ENCODE assay signal across 22 cellular contexts in genomic region chr18:48641981-48642380, GRCh38.
A peak's percentile ranks its signal among the peaks of the same experiment; 100 is the strongest.
DNase-seq lines count a peak whose midpoint lies in the region; ATAC-seq, FAIRE-seq and TF ChIP-seq lines count a peak whose summit lies in the region.
"Had no signal": no experiment of that assay in that cellular context is flagged by ENCODE, and none has a peak within 500 bp of the region (broad histone marks: within the 10 kb centered on the region; RNA-seq: fewer than 3 reads in every experiment).

No MANE protein-coding gene starts in this region.

- H4K20me1 ChIP-seq in astrocyte (ENCODE audit: insufficient read depth, low read length) = peaks cover 33% of the 10 kb centered on the region

- FAIRE-seq in astrocyte (lab: Jason Lieb, UNC) = no peak
- FAIRE-seq: A204.1 had no signal

- no peak overlapping the region for H3K27ac ChIP-seq in astrocyte (ENCODE audit: low read depth, low read length)
- no peak overlapping the region for H3K27ac ChIP-seq in CD4-positive, alpha-beta T cell (ENCODE audit: low read depth, low read length)
- H3K27ac ChIP-seq: BLaER1 had no signal

- H3K9me3 Mint-ChIP-seq in astrocyte (ENCODE audit: unreplicated experiment) = peaks cover 8% of the 10 kb centered on the region
- H3K9me3 Mint-ChIP-seq in CD4-positive, alpha-beta T cell = no peaks in the 10 kb centered on the region

- intact Hi-C loops in CD4-positive, alpha-beta T cell (cut with DNase I, micrococcal nuclease) = no loop called here

- H3K4me3 ChIP-seq in astrocyte (ENCODE audit: insufficient read depth, low read depth, low read length) = no peak overlapping the region
- H3K4me3 ChIP-seq: BLaER1, HAP-1 had no signal

- TF ChIP-seq CTCF in astrocyte (IDR thresholded peaks at IDR 0.05; ENCODE audit: insufficient read depth, low read depth, low read length) (no peak), GM13976 (IDR thresholded peaks at IDR 0.05; ENCODE audit: borderline replicate concordance, control extremely low read depth, extremely low read depth, insufficient read depth, missing control alignments) (no peak)
- no peak for TF ChIP-seq CTCF in CD4-positive, alpha-beta T cell (IDR thresholded peaks at IDR 0.05)

- H3K4me2 ChIP-seq in astrocyte (ENCODE audit: low read length) = no peak overlapping the region
- H3K4me2 ChIP-seq: BLaER1, SK-N-SH had no signal

- no peaks in the 10 kb centered on the region for H3K27me3 Mint-ChIP-seq in astrocyte (ENCODE audit: low read depth, unreplicated experiment)
- peaks cover 6% of the 10 kb centered on the region for H3K27me3 Mint-ChIP-seq in CD4-positive, alpha-beta T cell

- H3K27ac Mint-ChIP-seq in astrocyte (ENCODE audit: unreplicated experiment) = peak overlapping the region; percentile 49
- H3K27ac Mint-ChIP-seq in CD4-positive, alpha-beta T cell = no peak overlapping the region
- H3K27ac Mint-ChIP-seq: CD8-positive, alpha-beta T cell had no signal

- H3K4me1 ChIP-seq in astrocyte (ENCODE audit: insufficient read depth, low read length) = peaks cover 28% of the 10 kb centered on the region
- H3K4me1 ChIP-seq: BLaER1, HAP-1 had no signal

- no peaks in the 10 kb centered on the region for H3K9me3 ChIP-seq in astrocyte (ENCODE audit: insufficient read depth, low read depth, low read length)
- H3K9me3 ChIP-seq in CD4-positive, alpha-beta T cell (ENCODE audit: control insufficient read depth, low read length) = no peaks in the 10 kb centered on the region
- H3K9me3 ChIP-seq: BLaER1, HAP-1, SK-N-SH had no signal

- peaks cover 33% of the 10 kb centered on the region for H3K79me2 ChIP-seq in astrocyte (ENCODE audit: insufficient read depth, low read length)

- in situ Hi-C loops in GM13976 (cut with MboI; ENCODE audit: low sequenced_read_pairs, unreplicated experiment) = no loop called here

- POLR2A ChIA-PET in CD4-positive, alpha-beta T cell (lab: Charles Lee) = no interaction called here

- H2AFZ ChIP-seq in astrocyte (ENCODE audit: low read depth, low read length) = no peak overlapping the region

- H3K9ac ChIP-seq in astrocyte (ENCODE audit: low read length) = no peak overlapping the region
- H3K9ac ChIP-seq: BLaER1, SK-N-SH had no signal

- H3K27me3 ChIP-seq in astrocyte (ENCODE audit: insufficient read depth, low read length) = no peaks in the 10 kb centered on the region
- no peaks in the 10 kb centered on the region for H3K27me3 ChIP-seq in CD4-positive, alpha-beta T cell (ENCODE audit: control insufficient read depth, insufficient read depth, low read length)
- H3K27me3 ChIP-seq: BLaER1 had no signal

- H3K36me3 Mint-ChIP-seq in astrocyte (ENCODE audit: low read depth, unreplicated experiment) = peaks cover 59% of the 10 kb centered on the region
- no peaks in the 10 kb centered on the region for H3K36me3 Mint-ChIP-seq in CD4-positive, alpha-beta T cell (ENCODE audit: low read depth)
- H3K36me3 Mint-ChIP-seq: CD8-positive, alpha-beta T cell had no signal

- no peaks in the 10 kb centered on the region for H3K36me3 ChIP-seq in astrocyte (ENCODE audit: insufficient read depth, low read length)
- H3K36me3 ChIP-seq: HAP-1 had no signal

- CTCF ChIA-PET in CD4-positive, alpha-beta T cell (lab: Charles Lee) = no interaction called here

- DNase-seq in NCI-H510A treated with DMSO at 0.1 percent for 48 hours (lab: John Stamatoyannopoulos, UW) = peak; percentile 6
- DNase-seq in NCI-H510A (lab: John Stamatoyannopoulos, UW) = no peak
- DNase-seq in NCI-H2171 treated with DMSO at 0.1 percent for 48 hours (lab: John Stamatoyannopoulos, UW) = peak; percentile 70
- DNase-seq in astrocyte (ENCODE audit: low read depth) = no peak
- no peak for DNase-seq in mucosa of gallbladder (ENCODE audit: low spot score)
- DNase-seq in T-helper 2 cell = no peak
- DNase-seq in CD4-positive, alpha-beta T cell = no peak
- DNase-seq in GM13976 (ENCODE audit: low spot score) = no peak
- DNase-seq: CD8-positive, alpha-beta T cell; DND-41; MM.1S; NCI-H1105; NCI-H2081; NCI-H226; NCI-H774; PC-3; RPMI8226; SHP77 treated with DMSO at 0.1 percent for 48 hours; SK-N-SH had no signal

- no peak overlapping the region for H3K4me3 Mint-ChIP-seq in astrocyte (ENCODE audit: unreplicated experiment)
- H3K4me3 Mint-ChIP-seq in CD4-positive, alpha-beta T cell = no peak overlapping the region
- H3K4me3 Mint-ChIP-seq: CD8-positive, alpha-beta T cell had no signal

- ATAC-seq in CD4-positive, alpha-beta T cell (ENCODE audit: poor library complexity) = no peak
- ATAC-seq: CD8-positive, alpha-beta T cell; PC-3 had no signal

- peaks cover 49% of the 10 kb centered on the region for H3K4me1 Mint-ChIP-seq in astrocyte (ENCODE audit: low read depth, unreplicated experiment)
- no peaks in the 10 kb centered on the region for H3K4me1 Mint-ChIP-seq in CD4-positive, alpha-beta T cell (ENCODE audit: low read depth)

Comparison
In these comparisons a context has a peak if more than half of its experiments do, and no peak if none do; other contexts are left out.
1. DNase-seq: peak in NCI-H510A treated with DMSO at 0.1 percent for 48 hours (single experiment) and NCI-H2171 treated with DMSO at 0.1 percent for 48 hours (single experiment); none in NCI-H510A (single experiment), astrocyte (single experiment), mucosa of gallbladder (single experiment), T-helper 2 cell (0 of 5), CD4-positive, alpha-beta T cell (0 of 10) and GM13976 (single experiment).